Comparison of ENCODE assay signal across 8 cellular contexts in genomic region chr1:84603941-84604830, GRCh38. TPM values are rescaled to one million over a fixed set of nuclear protein-coding genes. Genes with fewer than 3 reads are reported as not detected.
DNase-seq lines count a peak whose midpoint lies in the region; ATAC-seq and TF ChIP-seq lines count a peak whose summit lies in the region.

No MANE protein-coding gene starts in this region.

- H3K36me3 ChIP-seq in esophagus squamous epithelium (no peaks in the 10 kb centered on the region), trophoblast cell (ENCODE audit: control insufficient read depth in 1 of 2, insufficient read depth in 2 of 2, low read length in 2 of 2) (peaks cover 2 to 4% of the 10 kb centered on the region in 2 experiments)

- H3K4ac ChIP-seq in trophoblast cell (ENCODE audit: low read depth, low read length) = no peak overlapping the region

- peak overlapping the region; percentile 50 for H2AK5ac ChIP-seq in trophoblast cell (ENCODE audit: low read length)

- H3K27ac ChIP-seq in esophagus squamous epithelium (peak overlapping the region; percentile 23 to 56 (median 39)), trophoblast cell (ENCODE audit: low read depth, low read length) (peak overlapping the region; percentile 94)

- peaks cover 10% of the 10 kb centered on the region for H3K79me1 ChIP-seq in trophoblast cell (ENCODE audit: low read length)

- H3K4me2 ChIP-seq in trophoblast cell (ENCODE audit: low read length) = no peak overlapping the region

- H3K4me3 ChIP-seq in esophagus squamous epithelium = peak overlapping the region; percentile 3 to 48 (median 18)
- H3K4me3 ChIP-seq in trophoblast cell (ENCODE audit: low read depth, low read length) = no peak overlapping the region

- intact Hi-C loops in esophagus squamous epithelium (cut with DNase I) = no loop called here

- H4K91ac ChIP-seq in trophoblast cell (ENCODE audit: low read depth, low read length) = peak overlapping the region; percentile 36

- no peak overlapping the region for H3K23ac ChIP-seq in trophoblast cell (ENCODE audit: low read length)

- DNase-seq in Daoy (ENCODE audit: low read depth) (peak; percentile 98), OCI-M1 (lab: John Stamatoyannopoulos, UW) (peak; percentile 18), esophagus squamous epithelium (lab: John Stamatoyannopoulos, UW) (no peak), trophoblast cell (peak; percentile 50 to 66), COR-L47 (lab: John Stamatoyannopoulos, UW) (no peak)
- DNase-seq in stimulated activated CD4-positive, alpha-beta T cell treated with anti-CD3 and anti-CD28 coated beads, Interleukin-4, amount 100 ng/mL, for 24 hours = no peak

- H3K9me3 ChIP-seq in esophagus squamous epithelium (peaks cover 0 to 8% (median 6%) of the 10 kb centered on the region in 3 donors), trophoblast cell (ENCODE audit: insufficient read depth, low read depth, low read length) (peaks cover 14% of the 10 kb centered on the region)

- peak overlapping the region; percentile 33 for H2BK12ac ChIP-seq in trophoblast cell (ENCODE audit: low read length)

- H3K9ac ChIP-seq in trophoblast cell (ENCODE audit: low read length) = no peak overlapping the region

- H3K79me2 ChIP-seq in trophoblast cell (ENCODE audit: control insufficient read depth, insufficient read depth, low read length, poor library complexity) = no peaks in the 10 kb centered on the region

- ATAC-seq in GM19463 (IDR thresholded peaks at IDR 0.05; ENCODE audit: unreplicated experiment) (no peak), GM18505 (IDR thresholded peaks at IDR 0.05; ENCODE audit: unreplicated experiment) (no peak)

- no peak overlapping the region for H2BK120ac ChIP-seq in trophoblast cell (ENCODE audit: insufficient read depth, low read length, poor library complexity)

- TF ChIP-seq CTCF in esophagus squamous epithelium (IDR thresholded peaks at IDR 0.05) = peak; percentile 37 to 85 (median 58)

- no peak overlapping the region for H3K18ac ChIP-seq in trophoblast cell (ENCODE audit: low read length)

- H3K4me1 ChIP-seq in esophagus squamous epithelium (peaks cover 0 to 17% (median 1%) of the 10 kb centered on the region in 3 donors), trophoblast cell (ENCODE audit: control insufficient read depth in 1 of 2, insufficient read depth in 2 of 2, low read length in 2 of 2) (peaks cover 5 to 14% of the 10 kb centered on the region in 2 experiments)

- 30 to 53% methylated on average over 15 of the region's 15 CpGs for WGBS in esophagus squamous epithelium, 2 donors
- WGBS in trophoblast cell (ENCODE audit: extremely low coverage, insufficient coverage, insufficient read length) = no CpG with 5 or more reads among the region's 15 CpGs

- H4K12ac ChIP-seq in trophoblast cell (ENCODE audit: low read depth, low read length) = no peak overlapping the region

- peak overlapping the region; percentile 49 for H4K8ac ChIP-seq in trophoblast cell (ENCODE audit: low read depth, low read length)

- H3K27me3 ChIP-seq in esophagus squamous epithelium (no peaks in the 10 kb centered on the region), trophoblast cell (ENCODE audit: insufficient read depth, low read length) (no peaks in the 10 kb centered on the region)

- peak overlapping the region; percentile 43 for H2BK5ac ChIP-seq in trophoblast cell (ENCODE audit: low read depth, low read length, poor library complexity)

- no peak overlapping the region for H3K14ac ChIP-seq in trophoblast cell (ENCODE audit: low read length)

- no peak for TF ChIP-seq POLR2A in esophagus squamous epithelium (IDR thresholded peaks at IDR 0.05)
- TF ChIP-seq POLR2A in GM18505 (IDR thresholded peaks at IDR 0.05; ENCODE audit: borderline replicate concordance, extremely low read depth, insufficient read depth, insufficient read length) = no peak

- H2AFZ ChIP-seq in trophoblast cell (ENCODE audit: insufficient read depth, low read length, poor library complexity) = no peak overlapping the region

RNA-seq across cellular contexts. Expression of gene CTBS, which starts 29.9 kb away (rescaled TPM):
- total RNA-seq in Daoy (2014; rRNA removed; shearing (Covaris generic)) = 7.5 and 11.0 TPM in 2 replicates
- total RNA-seq in esophagus squamous epithelium = 10 to 100 TPM in 2 of 4 donors, 1 to 10 TPM in 2; 4.9 to 12.0 (median 10.3) TPM
- polyA plus RNA-seq in trophoblast cell (2013) = 10.7 and 11.1 TPM in 2 replicates

Comparison
In these comparisons a context has a peak if more than half of its experiments do, and no peak if none do; other contexts are left out.
1. DNase-seq: peak in Daoy (single experiment), OCI-M1 (single experiment) and trophoblast cell (2 of 2); none in esophagus squamous epithelium (single experiment), COR-L47 (single experiment) and stimulated activated CD4-positive, alpha-beta T cell treated with anti-CD3 and anti-CD28 coated beads, Interleukin-4, amount 100 ng/mL, for 24 hours (single experiment).